In the genomic region with DNA sequence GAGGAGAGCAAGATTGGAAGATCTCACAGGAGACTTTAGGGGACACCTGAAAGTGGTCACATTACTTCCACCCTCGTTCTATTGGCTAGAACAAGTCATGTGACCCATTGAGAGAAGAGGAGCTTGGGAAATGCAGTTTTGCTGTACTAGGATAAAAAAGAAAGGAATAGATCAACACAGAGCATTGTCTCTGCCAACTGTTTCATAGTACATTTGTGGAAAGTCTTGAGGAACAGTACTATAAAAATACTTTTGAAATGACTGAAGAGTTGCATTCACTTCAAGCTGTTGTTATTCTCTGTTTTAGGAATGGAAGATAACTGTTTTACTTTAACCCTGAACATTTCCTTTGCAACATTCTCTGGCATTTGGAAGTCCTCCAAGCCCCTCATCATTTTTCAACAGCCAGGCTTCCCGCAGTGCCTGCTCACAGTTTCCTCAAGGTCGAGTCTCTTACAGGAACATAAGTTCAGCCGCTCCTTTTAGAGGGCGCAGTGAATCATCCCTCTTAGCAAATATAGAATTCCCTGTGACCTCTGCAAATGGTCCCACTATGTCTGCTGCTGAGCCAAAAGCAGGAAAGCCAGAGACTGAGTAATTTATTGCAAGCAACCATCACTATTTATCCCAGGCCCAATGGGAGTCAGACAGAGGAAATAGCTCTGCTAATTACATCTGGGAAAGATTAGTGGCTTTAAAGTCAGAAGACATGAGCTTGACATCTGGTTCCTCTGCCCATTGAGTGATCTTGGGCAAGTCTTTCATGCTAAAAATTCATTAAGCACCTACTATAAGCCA, we compare ENCODE assay signal across 8 cellular contexts. TPM values are rescaled to one million over a fixed set of nuclear protein-coding genes. Genes with fewer than 3 reads are reported as not detected.
A peak's percentile ranks its signal among the peaks of the same experiment; 100 is the strongest.
DNase-seq lines count a peak whose midpoint lies in the region; ATAC-seq and TF ChIP-seq lines count a peak whose summit lies in the region.
"Had no signal": no experiment of that assay in that cellular context is flagged by ENCODE, and none has a peak within 500 bp of the region (broad histone marks: within the 10 kb centered on the region; RNA-seq: fewer than 3 reads in every experiment).

No MANE protein-coding gene starts in this region.

- TF ChIP-seq CTCF in upper lobe of right lung (IDR thresholded peaks at IDR 0.05), result no peak

- H3K27me3 ChIP-seq in upper lobe of right lung, result no peaks in the 10 kb centered on the region

- H3K4me3 ChIP-seq in upper lobe of right lung, result no peak overlapping the region

- no peak overlapping the region for H3K27ac ChIP-seq in upper lobe of right lung

- intact Hi-C loops in upper lobe of right lung (cut with DNase I), result no loop called here

- ATAC-seq in upper lobe of right lung (peak; percentile 64), GM19351 (IDR thresholded peaks at IDR 0.05; ENCODE audit: unreplicated experiment) (no peak)

- no peaks in the 10 kb centered on the region for H3K4me1 ChIP-seq in upper lobe of right lung

- DNase-seq in NAMALWA (ENCODE audit: low spot score) (peak; percentile 65), dermis microvascular lymphatic vessel endothelial cell (ENCODE audit: low read depth in 2 of 2) (peak; percentile 20 to 91), medulla oblongata (ENCODE audit: extremely low spot score) (peak; percentile 7), upper lobe of right lung (no peak), OCI-M1 (lab: John Stamatoyannopoulos, UW) (no peak)
- DNase-seq in activated effector memory CD4-positive, alpha-beta T cell treated with Interleukin-2 at 50 U/mL for 16 hours, result no peak
- DNase-seq: activated naive CD4-positive, alpha-beta T cell treated with anti-CD3 and anti-CD28 coated beads, Interleukin-2, amount 50 U/mL, for 16 hours had no signal

- no peaks in the 10 kb centered on the region for H3K9me3 ChIP-seq in upper lobe of right lung

- no peaks in the 10 kb centered on the region for H3K36me3 ChIP-seq in upper lobe of right lung

RNA-seq across cellular contexts. Expression of a gene that starts 40.7 kb away (rescaled TPM):
- total RNA-seq in dermis microvascular lymphatic vessel endothelial cell (57.4 and 59.6 TPM in 2 replicates), upper lobe of right lung (44.8 TPM)

RNA-seq across cellular contexts. Expression of a gene that starts 40.9 kb away (rescaled TPM):
- total RNA-seq in dermis microvascular lymphatic vessel endothelial cell (57.1 and 72.0 TPM in 2 replicates), upper lobe of right lung (55.1 TPM)

Comparison
In these comparisons a context has a peak if more than half of its experiments do, and no peak if none do; other contexts are left out.
1. DNase-seq: peak in NAMALWA (single experiment), dermis microvascular lymphatic vessel endothelial cell (2 of 2) and medulla oblongata (single experiment); none in upper lobe of right lung (single experiment), activated effector memory CD4-positive, alpha-beta T cell treated with Interleukin-2 at 50 U/mL for 16 hours (single experiment) and OCI-M1 (single experiment).